In the genomic region with DNA sequence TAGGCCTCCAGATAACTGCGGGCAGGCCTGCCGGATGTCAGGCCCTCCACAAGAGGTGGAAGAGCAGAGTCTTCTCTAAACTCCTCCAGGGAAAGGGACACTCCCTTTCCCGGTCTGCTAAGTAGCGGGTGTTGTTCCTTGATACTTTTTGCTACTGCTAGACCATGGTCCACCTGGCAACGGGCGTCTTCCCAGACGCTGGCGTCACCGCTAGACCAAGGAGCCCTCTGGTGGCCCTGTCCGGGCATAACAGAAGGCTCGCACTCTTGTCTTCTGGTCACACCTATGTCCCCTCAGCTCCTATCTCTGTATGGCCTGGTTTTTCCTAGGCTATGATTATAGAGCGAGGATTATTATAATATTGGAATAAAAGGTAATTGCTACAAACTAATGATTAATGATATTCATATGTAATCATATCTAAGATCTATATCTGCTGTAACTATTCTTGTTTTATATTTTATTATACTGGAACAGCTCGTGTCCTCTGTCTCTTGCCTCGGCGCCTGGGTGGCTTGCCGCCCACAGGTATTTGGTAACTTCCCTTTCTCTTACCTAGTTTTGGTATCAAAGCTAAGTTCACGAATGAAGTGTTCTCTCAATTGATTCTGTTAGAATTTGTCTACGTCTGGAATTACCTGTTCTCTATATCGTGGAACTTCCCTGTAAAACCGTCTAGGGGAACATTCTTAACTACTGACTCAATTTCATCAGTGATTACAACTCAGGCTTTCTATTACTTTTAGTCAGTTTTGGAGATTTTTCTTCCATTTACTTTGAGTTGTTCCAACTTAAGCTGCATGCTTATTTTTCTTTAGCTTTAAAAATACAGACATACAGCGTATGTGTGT, we compare ENCODE assay signal across 7 cellular contexts. TPM values are rescaled to one million over a fixed set of nuclear protein-coding genes. Genes with fewer than 3 reads are reported as not detected.
DNase-seq lines count a peak whose midpoint lies in the region; ATAC-seq, FAIRE-seq and TF ChIP-seq lines count a peak whose summit lies in the region.
"Not testable (repeated sequence)": the region's sequence is repeated elsewhere in the genome, so short reads cannot be mapped to it uniquely, and the experiment has no call there.

No MANE protein-coding gene starts in this region.

- not testable (repeated sequence) for H2BK20ac ChIP-seq in H1 (ENCODE audit: low read length)

- H3K4me1 ChIP-seq in PC-3 (ENCODE audit: insufficient read depth, low read length); H1 (replicated peaks in 1 of 4; ENCODE audit: control insufficient read depth in 3 of 4, insufficient read depth in 4 of 4, low read length in 3 of 4); parathyroid adenoma: not testable (repeated sequence)
- peaks cover 3 to 11% of the 10 kb centered on the region in 2 donors for H3K4me1 ChIP-seq in kidney (ENCODE audit: control insufficient read depth in 1 of 2, insufficient read depth in 1 of 2, low read depth in 1 of 2, low read length in 2 of 2)

- TF ChIP-seq CTCF in PC-3 (conservative IDR thresholded peaks at IDR 0.05; ENCODE audit: low read depth, low read length) = not testable (repeated sequence)
- TF ChIP-seq CTCF in H1 (IDR thresholded peaks at IDR 0.05; ENCODE audit: control extremely low read depth in 1 of 3, insufficient read depth in 1 of 3, low read depth in 1 of 3, low read length in 3 of 3) (peak; percentile 36 to 62 (median 60)), kidney (IDR thresholded peaks at IDR 0.05; ENCODE audit: borderline replicate concordance, extremely low read depth, insufficient read depth) (peak; percentile 27), parathyroid adenoma (IDR thresholded peaks at IDR 0.05) (peak; percentile 43)

- peak; percentile 58 for ATAC-seq in PC-3

- H3K9ac ChIP-seq in PC-3 (ENCODE audit: low read length); H1 (replicated peaks in 1 of 4; ENCODE audit: extremely low read depth in 1 of 4, low read depth in 3 of 4, low read length in 3 of 4); kidney (ENCODE audit: low read length in 2 of 2); parathyroid adenoma: not testable (repeated sequence)

- H4K8ac ChIP-seq in H1 (ENCODE audit: extremely low read depth, insufficient read depth, low read length) = not testable (repeated sequence)

- peak in 1 of 2 experiments; percentile 41; a peak in 2 of 3 replicates for TF ChIP-seq POLR2A in H1 (IDR thresholded peaks at IDR 0.05; ENCODE audit: control extremely low read depth in 1 of 2, low read depth in 2 of 2, low read length in 2 of 2)

- not testable (repeated sequence) for H3K9me2 ChIP-seq in PC-3 (replicated peaks; ENCODE audit: low read length)

- H3K27me3 ChIP-seq in PC-3 (ENCODE audit: low read length); H1 (replicated peaks in 1 of 4; ENCODE audit: control insufficient read depth in 3 of 4, extremely low read depth in 1 of 4, insufficient read depth in 3 of 4, low read length in 3 of 4); parathyroid adenoma (ENCODE audit: control insufficient read depth, insufficient read depth, low read length): not testable (repeated sequence)

- H3K14ac ChIP-seq in H1 (ENCODE audit: insufficient read length) = not testable (repeated sequence)

- in situ Hi-C loops in KBM-7 (cut with MboI; ENCODE audit: low pct_unique_long_range_greater_than_20kb, low sequenced_read_pairs) = not testable (repeated sequence)

- H4K5ac ChIP-seq in H1 (ENCODE audit: insufficient read length, low read depth, low read length) = not testable (repeated sequence)

- H3F3A ChIP-seq in PC-3 (ENCODE audit: low read length, unreplicated experiment) = not testable (repeated sequence)

- WGBS in H1 (ENCODE audit: extremely low coverage in 1 of 2, insufficient coverage in 1 of 2, insufficient read length in 1 of 2, insufficient replicate concordance in 2 of 2, low coverage in 1 of 2, low lambda C conversion rate in 2 of 2, missing lambda C conversion rate in 1 of 2), 2 experiments = 57% methylated on average over 21 of the region's 21 CpGs; no CpG with 5 or more reads in 1 of the 2 experiments

- not testable (repeated sequence) for H3K23ac ChIP-seq in H1 (ENCODE audit: insufficient read length)

- not testable (repeated sequence) for H2BK15ac ChIP-seq in H1 (ENCODE audit: low read length)

- H3K27ac ChIP-seq in PC-3 (ENCODE audit: low read length); H1 (ENCODE audit: low read depth, low read length); kidney (ENCODE audit: low read depth in 2 of 2, low read length in 2 of 2); parathyroid adenoma: not testable (repeated sequence)

- TF ChIP-seq EP300 in H1 (IDR thresholded peaks at IDR 0.05; ENCODE audit: borderline replicate concordance in 1 of 2, low read depth in 2 of 2, low read length in 2 of 2) = not testable (repeated sequence)

- H3K36me3 ChIP-seq in PC-3 (ENCODE audit: low read depth, low read length) = peaks cover 21% of the 10 kb centered on the region
- H3K36me3 ChIP-seq in H1 (ENCODE audit: control insufficient read depth in 2 of 4, insufficient read depth in 4 of 4, low read length in 3 of 4) = peaks cover 20 to 42% (median 35%) of the 10 kb centered on the region in 4 experiments
- H3K36me3 ChIP-seq in kidney (ENCODE audit: control insufficient read depth in 1 of 2, insufficient read depth in 2 of 2, low read length in 2 of 2) = peaks cover 20 to 25% of the 10 kb centered on the region in 2 donors
- H3K36me3 ChIP-seq in parathyroid adenoma (ENCODE audit: control insufficient read depth, insufficient read depth, low read length) = not testable (repeated sequence)

- not testable (repeated sequence) for H3K9me3 ChIP-seq in PC-3 (ENCODE audit: low read length); H1 (ENCODE audit: insufficient read depth in 2 of 2, low read depth in 1 of 2, low read length in 1 of 2); kidney (ENCODE audit: control insufficient read depth in 1 of 2, low read length in 2 of 2); parathyroid adenoma (ENCODE audit: control insufficient read depth, low read length)

- not testable (repeated sequence) for BruUV-seq in PC-3 (replicated peaks; lab: Mats Ljungman, UMichigan)

- not testable (repeated sequence) for H3K23me2 ChIP-seq in H1 (ENCODE audit: low read depth, low read length)

- H3K4ac ChIP-seq in H1 (replicated peaks; ENCODE audit: insufficient read length, low read depth, low read length) = not testable (repeated sequence)

- H2BK5ac ChIP-seq in H1 (ENCODE audit: low read depth, low read length) = not testable (repeated sequence)

- DNase-seq in Daoy (ENCODE audit: low read depth) (peak; percentile 47), KBM-7 (peak; percentile 50), PC-3 (peak; percentile 47), kidney (peak; percentile 69)
- DNase-seq in activated effector memory CD4-positive, alpha-beta T cell treated with anti-CD3 and anti-CD28 coated beads, Interleukin-2, amount 50 U/mL, for 16 hours = peak; percentile 60
- not testable (repeated sequence) for DNase-seq in H1 (ENCODE audit: low read depth in 1 of 2, low spot score in 2 of 2)

- H3K79me1 ChIP-seq in H1 (ENCODE audit: low read depth, low read length) = not testable (repeated sequence)

- not testable (repeated sequence) for H3K18ac ChIP-seq in H1 (ENCODE audit: extremely low read depth, low read length)

- H3K4me2 ChIP-seq in PC-3 (ENCODE audit: low read length); H1 (ENCODE audit: insufficient read depth in 1 of 2, low read depth in 2 of 2, low read length in 2 of 2); parathyroid adenoma (ENCODE audit: low read length): not testable (repeated sequence)

- H3K56ac ChIP-seq in H1 (replicated peaks; ENCODE audit: insufficient read length, low read depth, low read length) = not testable (repeated sequence)

- H2BK120ac ChIP-seq in H1 (replicated peaks; ENCODE audit: low read depth, low read length) = not testable (repeated sequence)

- H2AK5ac ChIP-seq in H1 (ENCODE audit: low read depth, low read length) = not testable (repeated sequence)

- FAIRE-seq in H1 (lab: Jason Lieb, UNC); kidney (lab: Jason Lieb, UNC): not testable (repeated sequence)

- H3K4me3 ChIP-seq in PC-3 (ENCODE audit: low read length); H1 (ENCODE audit: extremely low read depth in 1 of 4, insufficient read depth in 2 of 4, low read depth in 3 of 4, low read length in 4 of 4); kidney (ENCODE audit: low read length in 2 of 2); parathyroid adenoma (ENCODE audit: low read depth, low read length): not testable (repeated sequence)

- CTCF ChIA-PET in PC-3 (lab: Charles Lee) (interaction anchor here (0.7 to 1.8 kb wide), 3 partner anchors 17 to 144 kb away, joined by 3 to 9 read pairs (median 7); no protein-coding TSS in a partner anchor), H1 (lab: Charles Lee; ENCODE audit: partially characterized antibody) (interaction anchor here (0.7 to 7.0 kb wide), 23 partner anchors 9 to 413 kb away, joined by 3 to 123 read pairs (median 4); no protein-coding TSS in a partner anchor)

- H3K79me2 ChIP-seq in PC-3 (ENCODE audit: low read length) = peaks cover 12% of the 10 kb centered on the region
- H3K79me2 ChIP-seq in H1 (ENCODE audit: control insufficient read depth in 1 of 2, insufficient read depth in 2 of 2, low read length in 2 of 2); parathyroid adenoma: not testable (repeated sequence)

- TF ChIP-seq RAD21 in H1 (IDR thresholded peaks at IDR 0.05 in 1 of 2, conservative IDR thresholded peaks at IDR 0.05 in 1 of 2; ENCODE audit: low read depth in 2 of 2, low read length in 2 of 2) = peak; percentile 67 to 69

- intact Hi-C loops in PC-3 (cut with micrococcal nuclease) (loop anchor here (1.0 kb wide), 1 partner anchor 143 kb away; no protein-coding TSS in a partner anchor), kidney (cut with DNase I) (loop anchor here (10.0 kb wide), 1 partner anchor 145 kb away; no protein-coding TSS in a partner anchor)

- POLR2A ChIA-PET in PC-3 (lab: Charles Lee; ENCODE audit: unreplicated experiment) = interaction anchor here (0.6 kb wide), 1 partner anchor 299 kb away, joined by 3 read pairs; a partner anchor contains a TSS
- POLR2A ChIA-PET in H1 (lab: Charles Lee; ENCODE audit: partially characterized antibody) = interaction anchor here (0.6 to 7.3 kb wide), 8 partner anchors 9 to 143 kb away, joined by 3 to 120 read pairs (median 6); a partner anchor contains a TSS

- H2AFZ ChIP-seq in PC-3 (ENCODE audit: low read length); H1 (ENCODE audit: low read length); parathyroid adenoma: not testable (repeated sequence)

- H2BK12ac ChIP-seq in H1 (ENCODE audit: low read depth, low read length) = not testable (repeated sequence)

- not testable (repeated sequence) for H4K20me1 ChIP-seq in PC-3 (ENCODE audit: low read length)
- H4K20me1 ChIP-seq in H1 (replicated peaks in 1 of 2; ENCODE audit: control insufficient read depth in 1 of 2, insufficient read depth in 2 of 2, low read length in 2 of 2) = peaks cover 4 to 16% of the 10 kb centered on the region in 2 experiments

- H4K91ac ChIP-seq in H1 (replicated peaks; ENCODE audit: insufficient read length, low read length) = not testable (repeated sequence)

RNA-seq across cellular contexts. Expression of a gene that starts 6.5 kb away (rescaled TPM):
- total RNA-seq in Daoy (2014; rRNA removed; shearing (Covaris generic)) = 33.6 and 52.9 TPM in 2 replicates
- total RNA-seq in PC-3 (2014; rRNA removed) (28.0 TPM in 2 replicates), kidney (17.3 TPM)
- 23.7 and 26.7 TPM in 2 replicates for total RNA-seq in H1 (2021; fragmentation: NEBNext Ultra II Directional; extraction: Animal tissue kit (Norgen Biotek cat#: 25700))
- polyA plus RNA-seq in H1 (2011; rRNA removed) (6.1 and 9.6 TPM in 2 replicates), kidney (ENCODE audit: insufficient read depth, low read depth, low replicate concordance) (16.8 TPM)
- 19.8 TPM for polyA plus RNA-seq in H1 (2011; cell fraction: cytosol; rRNA removed)
- polyA plus RNA-seq in H1 (2011; cell fraction: nucleus; rRNA removed) = 17.0 TPM
- polyA plus RNA-seq in H1 (2012, experiment 1 of 2) = 17.5 to 28.3 TPM (median 24.3 TPM) in 4 replicates
- polyA plus RNA-seq in H1 (2012, experiment 2 of 2) = 6.3 TPM
- polyA plus RNA-seq in H1 (2013, experiment 1 of 2) = 19.3 TPM
- polyA plus RNA-seq in H1 (2013, experiment 2 of 2) = 18.3 TPM
- polyA minus RNA-seq in H1 (2011; rRNA and poly(A)+ RNA removed) = 4.5 and 5.6 TPM in 2 replicates
- polyA minus RNA-seq in H1 (2011; cell fraction: cytosol; rRNA and poly(A)+ RNA removed) = 7.3 TPM
- polyA minus RNA-seq in H1 (2011; cell fraction: nucleus; rRNA and poly(A)+ RNA removed) = 5.8 TPM

RNA-seq across cellular contexts. Expression of a gene that starts 18.4 kb away (rescaled TPM):
- 22.0 and 28.2 TPM in 2 replicates for total RNA-seq in Daoy (2014; rRNA removed; shearing (Covaris generic))
- total RNA-seq in PC-3 (2014; rRNA removed) (20.5 and 24.5 TPM in 2 replicates), kidney (32.7 TPM)
- 56.4 and 61.8 TPM in 2 replicates for total RNA-seq in H1 (2021; fragmentation: NEBNext Ultra II Directional; extraction: Animal tissue kit (Norgen Biotek cat#: 25700))
- polyA plus RNA-seq in H1 (2011; rRNA removed) (68.4 and 105 TPM in 2 replicates), kidney (ENCODE audit: insufficient read depth, low read depth, low replicate concordance) (24.6 TPM)
- polyA plus RNA-seq in H1 (2011; cell fraction: cytosol; rRNA removed) = 88.7 TPM
- 114 TPM for polyA plus RNA-seq in H1 (2011; cell fraction: nucleus; rRNA removed)
- 42.8 to 66.6 TPM (median 62.2 TPM) in 4 replicates for polyA plus RNA-seq in H1 (2012, experiment 1 of 2)
- polyA plus RNA-seq in H1 (2012, experiment 2 of 2) = 63.8 TPM
- polyA plus RNA-seq in H1 (2013, experiment 1 of 2) = 47.5 TPM
- polyA plus RNA-seq in H1 (2013, experiment 2 of 2) = 46.8 TPM
- polyA minus RNA-seq in H1 (2011; rRNA and poly(A)+ RNA removed) = 84.7 and 135 TPM in 2 replicates
- polyA minus RNA-seq in H1 (2011; cell fraction: cytosol; rRNA and poly(A)+ RNA removed) = 38.3 TPM
- 35.7 TPM for polyA minus RNA-seq in H1 (2011; cell fraction: nucleus; rRNA and poly(A)+ RNA removed)

RNA-seq across cellular contexts. Expression of a gene that starts 18.5 kb away (rescaled TPM):
- total RNA-seq in Daoy (2014; rRNA removed; shearing (Covaris generic)) = 4,321 and 4,992 TPM in 2 replicates
- total RNA-seq in PC-3 (2014; rRNA removed) (998 and 1,156 TPM in 2 replicates), kidney (1,502 TPM)
- 2,578 and 2,633 TPM in 2 replicates for total RNA-seq in H1 (2021; fragmentation: NEBNext Ultra II Directional; extraction: Animal tissue kit (Norgen Biotek cat#: 25700))
- polyA plus RNA-seq in H1 (2011; rRNA removed) (2,379 and 2,783 TPM in 2 replicates), kidney (ENCODE audit: insufficient read depth, low read depth, low replicate concordance) (2,097 TPM)
- 4,295 TPM for polyA plus RNA-seq in H1 (2011; cell fraction: cytosol; rRNA removed)
- 2,670 TPM for polyA plus RNA-seq in H1 (2011; cell fraction: nucleus; rRNA removed)
- polyA plus RNA-seq in H1 (2012, experiment 1 of 2) = 3,066 to 3,745 TPM (median 3,674 TPM) in 4 replicates
- polyA plus RNA-seq in H1 (2012, experiment 2 of 2) = 3,198 TPM
- polyA plus RNA-seq in H1 (2013, experiment 1 of 2) = 2,222 TPM
- 2,123 TPM for polyA plus RNA-seq in H1 (2013, experiment 2 of 2)
- 2,290 and 2,619 TPM in 2 replicates for polyA minus RNA-seq in H1 (2011; rRNA and poly(A)+ RNA removed)
- 1,007 TPM for polyA minus RNA-seq in H1 (2011; cell fraction: cytosol; rRNA and poly(A)+ RNA removed)
- polyA minus RNA-seq in H1 (2011; cell fraction: nucleus; rRNA and poly(A)+ RNA removed) = 995 TPM

RNA-seq across cellular contexts. Expression of a gene that starts 26.8 kb away (rescaled TPM):
- 46.4 and 57.8 TPM in 2 replicates for total RNA-seq in Daoy (2014; rRNA removed; shearing (Covaris generic))
- 15.7 and 28.1 TPM in 2 replicates for total RNA-seq in PC-3 (2014; rRNA removed)
- total RNA-seq in H1 (2021; fragmentation: NEBNext Ultra II Directional; extraction: Animal tissue kit (Norgen Biotek cat#: 25700)) = 39.6 and 43.1 TPM in 2 replicates
- 35.4 and 44.7 TPM in 2 replicates for polyA plus RNA-seq in H1 (2011; rRNA removed)
- polyA plus RNA-seq in H1 (2011; cell fraction: cytosol; rRNA removed) = 40.4 TPM
- polyA plus RNA-seq in H1 (2011; cell fraction: nucleus; rRNA removed) = 51.7 TPM
- polyA plus RNA-seq in H1 (2012, experiment 1 of 2) = 42.8 to 56.2 TPM (median 50.1 TPM) in 4 replicates
- polyA plus RNA-seq in H1 (2012, experiment 2 of 2) = 52.4 TPM
- 54.3 TPM for polyA plus RNA-seq in H1 (2013, experiment 1 of 2)
- 47.2 TPM for polyA plus RNA-seq in H1 (2013, experiment 2 of 2)
- polyA minus RNA-seq in H1 (2011; rRNA and poly(A)+ RNA removed) = 20.3 and 32.2 TPM in 2 replicates
- 8.1 TPM for polyA minus RNA-seq in H1 (2011; cell fraction: cytosol; rRNA and poly(A)+ RNA removed)
- polyA minus RNA-seq in H1 (2011; cell fraction: nucleus; rRNA and poly(A)+ RNA removed) = 16.7 TPM
- 45.0 TPM for total RNA-seq in kidney
- polyA plus RNA-seq in kidney (ENCODE audit: insufficient read depth, low read depth, low replicate concordance) = 165 TPM

RNA-seq across cellular contexts. Expression of a gene that starts 26.8 kb away (rescaled TPM):
- 56.2 and 82.3 TPM in 2 replicates for total RNA-seq in Daoy (2014; rRNA removed; shearing (Covaris generic))
- 103 and 134 TPM in 2 replicates for total RNA-seq in PC-3 (2014; rRNA removed)
- 36.6 and 42.1 TPM in 2 replicates for total RNA-seq in H1 (2021; fragmentation: NEBNext Ultra II Directional; extraction: Animal tissue kit (Norgen Biotek cat#: 25700))
- 37.7 and 54.4 TPM in 2 replicates for polyA plus RNA-seq in H1 (2011; rRNA removed)
- polyA plus RNA-seq in H1 (2011; cell fraction: cytosol; rRNA removed) = 55.5 TPM
- 45.1 TPM for polyA plus RNA-seq in H1 (2011; cell fraction: nucleus; rRNA removed)
- polyA plus RNA-seq in H1 (2012, experiment 1 of 2) = 47.7 to 62.2 TPM (median 55.5 TPM) in 4 replicates
- 29.1 TPM for polyA plus RNA-seq in H1 (2012, experiment 2 of 2)
- 39.1 TPM for polyA plus RNA-seq in H1 (2013, experiment 1 of 2)
- polyA plus RNA-seq in H1 (2013, experiment 2 of 2) = 40.7 TPM
- 6.6 and 9.0 TPM in 2 replicates for polyA minus RNA-seq in H1 (2011; rRNA and poly(A)+ RNA removed)
- polyA minus RNA-seq in H1 (2011; cell fraction: cytosol; rRNA and poly(A)+ RNA removed) = 24.4 TPM
- 13.3 TPM for polyA minus RNA-seq in H1 (2011; cell fraction: nucleus; rRNA and poly(A)+ RNA removed)
- 23.5 TPM for total RNA-seq in kidney
- polyA plus RNA-seq in kidney (ENCODE audit: insufficient read depth, low read depth, low replicate concordance) = 61.2 TPM
